ENCODE assay signal across 17 cellular contexts in the genomic region with DNA sequence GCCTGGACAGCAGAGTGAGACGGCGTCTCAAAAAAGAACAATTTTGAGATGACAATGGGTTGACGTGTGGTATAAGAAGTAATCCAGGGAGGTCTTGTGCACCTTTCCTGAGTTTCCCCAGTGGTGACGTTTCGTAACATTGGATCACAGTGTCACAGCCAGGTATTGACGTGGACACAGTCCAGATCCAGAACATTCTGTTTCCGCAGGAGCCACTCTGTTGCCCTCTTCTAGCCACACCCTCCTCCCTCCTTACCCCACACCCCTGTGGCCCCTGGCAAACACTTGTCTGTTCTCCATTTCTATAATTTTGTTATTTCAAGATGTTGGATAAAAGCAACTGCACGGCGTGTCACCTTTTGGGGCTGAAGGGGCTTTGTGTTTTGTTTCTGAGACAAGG. TPM values are rescaled to one million over a fixed set of nuclear protein-coding genes. Genes with fewer than 3 reads are reported as not detected.
DNase-seq lines count a peak whose midpoint lies in the region; ATAC-seq and TF ChIP-seq lines count a peak whose summit lies in the region.
"Had no signal": no experiment of that assay in that cellular context is flagged by ENCODE, and none has a peak within 500 bp of the region (broad histone marks: within the 10 kb centered on the region; RNA-seq: fewer than 3 reads in every experiment).

No MANE protein-coding gene starts in this region.

- no peak for TF ChIP-seq EP300 in esophagus muscularis mucosa (IDR thresholded peaks at IDR 0.05)
- no peak for TF ChIP-seq EP300 in tibial nerve (IDR thresholded peaks at IDR 0.05)

- H3K9me3 ChIP-seq in adipocyte (ENCODE audit: control insufficient read depth, low read length): no peaks in the 10 kb centered on the region
- no peaks in the 10 kb centered on the region for H3K9me3 ChIP-seq in esophagus muscularis mucosa
- no peaks in the 10 kb centered on the region for H3K9me3 ChIP-seq in tibial nerve

- DNase-seq in adipocyte (ENCODE audit: low read depth) (no peak), esophagus muscularis mucosa (ENCODE audit: extremely low spot score) (no peak), osteocyte (ENCODE audit: extremely low spot score, unreplicated experiment) (no peak), tibial nerve (ENCODE audit: low spot score in 2 of 2) (no peak), GOT3 (lab: John Stamatoyannopoulos, UW) (no peak), NCI-H2196 treated with DMSO at 0.1 percent for 48 hours (lab: John Stamatoyannopoulos, UW; ENCODE audit: unreplicated experiment) (no peak)
- DNase-seq: activated CD8-positive, alpha-beta memory T cell treated with anti-CD3 and anti-CD28 coated beads, Interleukin-2, amount 50 U/mL, for 48 hours; activated naive CD4-positive, alpha-beta T cell treated with Interleukin-2 at 50 U/mL for 16 hours; DND-41; Kasumi-1; NCI-H1417; SIG-M5; stimulated activated naive CD4-positive, alpha-beta T cell treated with Interleukin-2 at 50 U/mL for 16 hours; T-helper 9 cell had no signal

- H3K27ac ChIP-seq in esophagus muscularis mucosa (replicated peaks in 1 of 4) (peak overlapping the region in 3 of 4 donors; percentile 45 to 57 (median 52)), tibial nerve (peak overlapping the region; percentile 69 to 94 (median 77))

- TF ChIP-seq POLR2A in esophagus muscularis mucosa (IDR thresholded peaks at IDR 0.05; ENCODE audit: low read depth): no peak
- no peak for TF ChIP-seq POLR2A in tibial nerve (IDR thresholded peaks at IDR 0.05)

- H3K27ac Mint-ChIP-seq in osteocyte (ENCODE audit: unreplicated experiment): peak overlapping the region; percentile 94
- H3K27ac Mint-ChIP-seq: CD14-positive monocyte, memory B cell had no signal

- intact Hi-C loops in esophagus muscularis mucosa (cut with DNase I): no loop called here

- peaks cover 37% of the 10 kb centered on the region for H3K4me1 Mint-ChIP-seq in osteocyte (ENCODE audit: unreplicated experiment)
- H3K4me1 Mint-ChIP-seq: memory B cell had no signal

- H3K9ac ChIP-seq in adipocyte (ENCODE audit: low read length): peak overlapping the region; percentile 83

- no peaks in the 10 kb centered on the region for H3K9me3 Mint-ChIP-seq in osteocyte (ENCODE audit: unreplicated experiment)
- H3K9me3 Mint-ChIP-seq: CD14-positive monocyte, memory B cell had no signal

- no peaks in the 10 kb centered on the region for H3K36me3 Mint-ChIP-seq in osteocyte (ENCODE audit: unreplicated experiment)

- H3K27me3 Mint-ChIP-seq in osteocyte (ENCODE audit: unreplicated experiment): no peaks in the 10 kb centered on the region
- H3K27me3 Mint-ChIP-seq: memory B cell had no signal

- no peak overlapping the region for H3K4me3 Mint-ChIP-seq in osteocyte (ENCODE audit: unreplicated experiment)
- H3K4me3 Mint-ChIP-seq: CD14-positive monocyte, memory B cell had no signal

- TF ChIP-seq CTCF in esophagus muscularis mucosa (IDR thresholded peaks at IDR 0.05): no peak
- no peak for TF ChIP-seq CTCF in osteocyte (IDR thresholded peaks at IDR 0.05)
- TF ChIP-seq CTCF in tibial nerve (IDR thresholded peaks at IDR 0.05): no peak

- WGBS in esophagus muscularis mucosa: 89% methylated on average over 9 of the region's 9 CpGs
- WGBS in tibial nerve, 2 donors: 79 to 83% methylated on average over 9 of the region's 9 CpGs

- peaks cover 31% of the 10 kb centered on the region for H3K4me1 ChIP-seq in adipocyte (ENCODE audit: control insufficient read depth, insufficient read depth, low read length)
- peaks cover 0 to 13% (median 7%) of the 10 kb centered on the region in 4 donors for H3K4me1 ChIP-seq in esophagus muscularis mucosa
- H3K4me1 ChIP-seq in tibial nerve: peaks cover 0 to 27% (median 12%) of the 10 kb centered on the region in 4 donors

- ATAC-seq in GM21529 (IDR thresholded peaks at IDR 0.05; ENCODE audit: unreplicated experiment): no peak

- H3K36me3 ChIP-seq in adipocyte (ENCODE audit: control insufficient read depth, insufficient read depth, low read length, severe bottlenecking) (no peaks in the 10 kb centered on the region), esophagus muscularis mucosa (no peaks in the 10 kb centered on the region), tibial nerve (no peaks in the 10 kb centered on the region)

- H3K4me3 ChIP-seq in adipocyte (ENCODE audit: low read length) (no peak overlapping the region), esophagus muscularis mucosa (no peak overlapping the region), tibial nerve (no peak overlapping the region)

- H3K27me3 ChIP-seq in adipocyte (replicated peaks; ENCODE audit: control insufficient read depth, insufficient read depth, low read length) (no peaks in the 10 kb centered on the region), esophagus muscularis mucosa (peaks cover 0 to 11% (median 0%) of the 10 kb centered on the region in 4 donors), tibial nerve (no peaks in the 10 kb centered on the region)

RNA-seq across cellular contexts. Expression of a gene that starts 6.5 kb away (rescaled TPM):
- total RNA-seq in esophagus muscularis mucosa: 10 to 100 TPM; 14.5 to 35.2 (median 20.5) TPM
- total RNA-seq in osteocyte: 41.7 and 46.1 TPM in 2 replicates
- 10 to 100 TPM; 27.7 to 53.8 (median 38.4) TPM for total RNA-seq in tibial nerve
